ENCODE assay signal across 8 cellular contexts in genomic region chr1:113042336-113043143, GRCh38. TPM values are rescaled to one million over a fixed set of nuclear protein-coding genes. Genes with fewer than 3 reads are reported as not detected.
DNase-seq lines count a peak whose midpoint lies in the region; ATAC-seq and FAIRE-seq lines count a peak whose summit lies in the region.

No MANE protein-coding gene starts in this region.

- H3K4me1 ChIP-seq in CD4-positive, alpha-beta memory T cell (ENCODE audit: insufficient read depth, low read length): peaks cover 23% of the 10 kb centered on the region
- H3K4me1 ChIP-seq in small intestine (ENCODE audit: control insufficient read depth in 2 of 2, insufficient read depth in 1 of 2, low read depth in 1 of 2, low read length in 1 of 2): peaks cover 6 to 8% of the 10 kb centered on the region in 2 donors

- CTCF ChIA-PET in CD4-positive, alpha-beta memory T cell (lab: Charles Lee; ENCODE audit: partially characterized antibody): interaction anchor here (0.9 to 3.8 kb wide), 7 partner anchors 30 to 326 kb away, joined by 3 to 32 read pairs (median 5); partner anchors contain the start of gene LRIG2

- H3K4me1 Mint-ChIP-seq in CD4-positive, alpha-beta memory T cell: peaks cover 20 to 41% (median 29%) of the 10 kb centered on the region in 4 donors

- H3K4me3 ChIP-seq in CD4-positive, alpha-beta memory T cell (ENCODE audit: low read length in 2 of 2): no peak overlapping the region
- H3K4me3 ChIP-seq in small intestine (ENCODE audit: low read depth in 1 of 2, low read length in 2 of 2): no peak overlapping the region

- WGBS in small intestine, 3 donors: 18 to 20% (median 19%) methylated on average over 11 of the region's 11 CpGs

- no peak for DNase-seq in CD4-positive, alpha-beta memory T cell
- DNase-seq in HTR-8/SVneo (ENCODE audit: insufficient read length, low spot score) (peak; percentile 60), RPMI8226 (peak; percentile 64), cerebellar cortex (ENCODE audit: low spot score) (peak; percentile 83), inferior parietal cortex (ENCODE audit: extremely low spot score) (peak; percentile 88), small intestine (peak; percentile 79)

- H3K27ac ChIP-seq in CD4-positive, alpha-beta memory T cell (ENCODE audit: low read depth, low read length): no peak overlapping the region
- peak overlapping the region in 1 of 2 donors; percentile 52 for H3K27ac ChIP-seq in small intestine (ENCODE audit: low read depth in 1 of 2, low read length in 1 of 2)

- no peaks in the 10 kb centered on the region for H3K36me3 Mint-ChIP-seq in CD4-positive, alpha-beta memory T cell

- no peak for FAIRE-seq in HTR-8/SVneo (lab: Jason Lieb, UNC)
- no peak for FAIRE-seq in small intestine (lab: Jason Lieb, UNC)

- H3K27ac Mint-ChIP-seq in CD4-positive, alpha-beta memory T cell: peak overlapping the region in 5 of 7 donors; percentile 43 to 85 (median 78)

- no peaks in the 10 kb centered on the region for H3K9me3 ChIP-seq in CD4-positive, alpha-beta memory T cell (ENCODE audit: control insufficient read depth in 1 of 2, low read length in 2 of 2)
- no peaks in the 10 kb centered on the region for H3K9me3 ChIP-seq in small intestine (ENCODE audit: control insufficient read depth, low read depth)

- intact Hi-C loops in CD4-positive, alpha-beta memory T cell (cut with micrococcal nuclease): loop anchor here (1.0 to 10.0 kb wide), 2 partner anchors 161 to 238 kb away; no protein-coding TSS in a partner anchor

- peak; percentile 72 for ATAC-seq in GM19035 (IDR thresholded peaks at IDR 0.05; ENCODE audit: unreplicated experiment)
- no peak for ATAC-seq in HG03520 (IDR thresholded peaks at IDR 0.05; ENCODE audit: unreplicated experiment)

- POLR2A ChIA-PET in CD4-positive, alpha-beta memory T cell (lab: Charles Lee; ENCODE audit: partially characterized antibody): interaction anchor here (1.2 kb wide), 1 partner anchor 11 kb away, joined by 3 read pairs; no protein-coding TSS in a partner anchor

- no peaks in the 10 kb centered on the region for H3K27me3 Mint-ChIP-seq in CD4-positive, alpha-beta memory T cell

- no peaks in the 10 kb centered on the region for H3K36me3 ChIP-seq in CD4-positive, alpha-beta memory T cell (ENCODE audit: insufficient read depth, low read length)
- no peaks in the 10 kb centered on the region for H3K36me3 ChIP-seq in small intestine (ENCODE audit: control insufficient read depth in 2 of 2, insufficient read depth in 2 of 2, low read length in 2 of 2)

- peak overlapping the region in 3 of 8 donors; percentile 12 to 32 (median 27) for H3K4me3 Mint-ChIP-seq in CD4-positive, alpha-beta memory T cell

- H3K27me3 ChIP-seq in CD4-positive, alpha-beta memory T cell (ENCODE audit: insufficient read depth, low read length): no peaks in the 10 kb centered on the region
- no peaks in the 10 kb centered on the region for H3K27me3 ChIP-seq in small intestine (ENCODE audit: control insufficient read depth in 2 of 2, insufficient read depth in 2 of 2, low read length in 2 of 2)

- H3K9me3 Mint-ChIP-seq in CD4-positive, alpha-beta memory T cell: no peaks in the 10 kb centered on the region

RNA-seq across cellular contexts. Expression of gene LRIG2, which starts 30.5 kb away (rescaled TPM):
- 10 to 100 TPM; 24.2 to 27.9 TPM for total RNA-seq in CD4-positive, alpha-beta memory T cell
- polyA plus RNA-seq in CD4-positive, alpha-beta memory T cell: 1 to 10 TPM; 3.0 to 6.9 TPM
- polyA plus RNA-seq in small intestine: 1 to 10 TPM; 2.4 to 4.8 (median 2.9) TPM

Comparison
In these comparisons a context has a peak if more than half of its experiments do, and no peak if none do; other contexts are left out.
1. DNase-seq: peak in HTR-8/SVneo (single experiment), RPMI8226 (single experiment), cerebellar cortex (single experiment), inferior parietal cortex (single experiment) and small intestine (single experiment); none in CD4-positive, alpha-beta memory T cell (0 of 5).